ENCODE assay signal across 16 cellular contexts in the genomic region with DNA sequence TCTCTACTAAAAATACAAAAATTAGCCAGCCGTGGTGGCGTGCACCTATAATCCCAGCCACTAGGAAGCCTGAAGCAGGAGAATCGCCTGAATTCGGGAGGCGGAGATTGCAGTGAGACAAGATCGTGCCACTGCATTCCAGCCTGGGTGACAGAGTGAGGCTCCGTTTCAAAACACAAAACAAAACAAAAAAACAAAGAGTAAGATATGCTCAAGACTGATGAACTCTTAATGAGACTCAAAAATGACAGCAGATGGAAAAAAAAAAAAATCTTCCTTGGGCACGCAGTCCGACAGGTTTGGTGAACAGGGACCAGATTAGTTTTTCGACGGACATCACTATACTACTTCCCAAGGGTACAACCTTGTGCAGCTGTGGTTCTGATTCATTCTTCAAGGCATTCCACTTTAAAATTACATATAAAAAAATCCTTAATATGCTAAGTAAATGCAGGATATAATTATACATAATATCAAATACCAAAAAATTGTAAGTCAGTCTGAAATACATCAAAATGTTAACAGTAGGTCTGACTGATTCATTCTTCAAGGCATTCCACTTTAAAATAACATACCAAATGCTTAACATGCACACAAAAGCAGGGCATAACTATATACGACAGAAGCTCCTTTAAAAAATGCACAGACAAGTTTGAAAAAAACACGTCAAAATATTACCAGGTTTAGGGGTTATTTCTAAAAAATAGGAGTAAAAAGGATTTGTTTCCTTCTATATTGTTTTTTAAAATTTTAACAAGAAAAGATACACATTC.
"Had no signal": no experiment of that assay in that cellular context is flagged by ENCODE, and none has a peak within 500 bp of the region (broad histone marks: within the 10 kb centered on the region; RNA-seq: fewer than 3 reads in every experiment).

No MANE protein-coding gene starts in this region.

- H3K4me3 ChIP-seq: gastrocnemius medialis, tibial nerve, vagina had no signal

- H3K4me3 Mint-ChIP-seq: activated naive CD4-positive, alpha-beta T cell treated with anti-CD3 and anti-CD28 coated beads, Interleukin-2, amount 10 ng/mL, durations not matched to agents 7 days and 5 days; dendritic cell treated with granulocyte-macrophage colony-stimulating factor and Interleukin-4, amounts not matched to agents 40 ng/mL and 50 ng/mL, for 4 days; stimulated activated memory B cell treated with anti-CD40 and anti-IgM and Interleukin-4, amounts not matched to agents 10 μg/mL and 1 μg/mL and 100 μg/mL, for 72 hours had no signal

- H3K27ac ChIP-seq: gastrocnemius medialis, parathyroid adenoma, tibial nerve, vagina had no signal

- H3K9ac ChIP-seq: parathyroid adenoma had no signal

- H3K36me3 ChIP-seq: gastrocnemius medialis, vagina had no signal

- H3K27me3 Mint-ChIP-seq: activated CD4-positive, alpha-beta T cell treated with anti-CD3 and anti-CD28 coated beads, Interleukin-2, amount 10 ng/mL, durations not matched to agents 24 days and 14 days; activated naive CD4-positive, alpha-beta T cell treated with anti-CD3 and anti-CD28 coated beads, Interleukin-2, amount 10 ng/mL, durations not matched to agents 7 days and 5 days; dendritic cell treated with granulocyte-macrophage colony-stimulating factor and Interleukin-4, amounts not matched to agents 40 ng/mL and 50 ng/mL, for 4 days; stimulated activated memory B cell treated with anti-CD40 and anti-IgM and Interleukin-4, amounts not matched to agents 10 μg/mL and 1 μg/mL and 100 μg/mL, for 72 hours had no signal

- H3K27ac Mint-ChIP-seq: activated CD4-positive, alpha-beta T cell treated with anti-CD3 and anti-CD28 coated beads, Interleukin-2, amount 10 ng/mL, durations not matched to agents 24 days and 14 days; dendritic cell treated with granulocyte-macrophage colony-stimulating factor and Interleukin-4, amounts not matched to agents 40 ng/mL and 50 ng/mL, for 4 days; stimulated activated memory B cell treated with anti-CD40 and anti-IgM and Interleukin-4, amounts not matched to agents 10 μg/mL and 1 μg/mL and 100 μg/mL, for 72 hours had no signal

- H3K4me1 ChIP-seq: gastrocnemius medialis, parathyroid adenoma, vagina had no signal

- H3K9me3 ChIP-seq: gastrocnemius medialis, tibial nerve, vagina had no signal

- H3K27me3 ChIP-seq: gastrocnemius medialis, tibial nerve, vagina had no signal

- DNase-seq: activated CD4-positive, alpha-beta T cell treated with anti-CD3 and anti-CD28 coated beads, Interleukin-2, amount 10 ng/mL, durations not matched to agents 24 days and 14 days; activated effector memory CD4-positive, alpha-beta T cell treated with Interleukin-2 at 50 U/mL for 16 hours; activated naive CD4-positive, alpha-beta T cell treated with anti-CD3 and anti-CD28 coated beads, Interleukin-2, amount 10 ng/mL, durations not matched to agents 7 days and 5 days; effector CD8-positive, alpha-beta T cell; gastrocnemius medialis; head of caudate nucleus; kidney; stimulated activated CD4-positive, alpha-beta T cell treated with anti-CD3 and anti-CD28 coated beads, Interleukin-4, amount 100 ng/mL, for 4 hours had no signal

- H3K79me2 ChIP-seq: parathyroid adenoma had no signal

- FAIRE-seq: kidney had no signal

- H3K9me3 Mint-ChIP-seq: dendritic cell treated with granulocyte-macrophage colony-stimulating factor and Interleukin-4, amounts not matched to agents 40 ng/mL and 50 ng/mL, for 4 days had no signal

- ATAC-seq: esophagus mucosa; gastrocnemius medialis; left lobe of liver; sciatic nerve; stimulated activated memory B cell treated with anti-CD40 and anti-IgM and Interleukin-4, amounts not matched to agents 10 μg/mL and 1 μg/mL and 100 μg/mL, for 72 hours had no signal

- H2AFZ ChIP-seq: parathyroid adenoma had no signal
